Comparison of ENCODE assay signal across 36 cellular contexts in genomic region chr2:71512386-71512785, GRCh38. TPM values are rescaled to one million over a fixed set of nuclear protein-coding genes. Genes with fewer than 3 reads are reported as not detected.
"Had no signal": no experiment of that assay in that cellular context is flagged by ENCODE, and none has a peak within 500 bp of the region (broad histone marks: within the 10 kb centered on the region; RNA-seq: fewer than 3 reads in every experiment).

No MANE protein-coding gene starts in this region.

- H3K9me3 ChIP-seq: ascending aorta, breast epithelium, esophagus muscularis mucosa, gastrocnemius medialis, heart left ventricle had no signal

- H3K27ac ChIP-seq: ascending aorta, breast epithelium, cardiac muscle cell, coronary artery, dorsolateral prefrontal cortex, esophagus muscularis mucosa, foreskin keratinocyte, heart left ventricle, WERI-Rb-1 had no signal

- H3K36me3 Mint-ChIP-seq: activated naive CD4-positive, alpha-beta T cell treated with anti-CD3 and anti-CD28 coated beads, Interleukin-2, amount 10 ng/mL, durations not matched to agents 7 days and 5 days; activated naive CD4-positive, alpha-beta T cell treated with anti-CD3 and anti-CD28 coated beads, Interleukin-2, amount 50 U/mL, for 72 hours; activated naive CD8-positive, alpha-beta T cell treated with anti-CD3 and anti-CD28 coated beads, Interleukin-2, amount 10 ng/mL, durations not matched to agents 7 days and 5 days; brain had no signal

- H3K27ac Mint-ChIP-seq: activated B cell treated with CpG ODN at 0.5 μM for 24 hours; activated CD4-positive, alpha-beta memory T cell treated with anti-CD3 and anti-CD28 coated beads, Interleukin-2, amount 10 ng/mL, durations not matched to agents 7 days and 5 days; activated CD4-positive, alpha-beta T cell treated with anti-CD3 and anti-CD28 coated beads, Interleukin-2, amount 10 ng/mL, durations not matched to agents 7 days and 5 days; activated naive CD4-positive, alpha-beta T cell treated with anti-CD3 and anti-CD28 coated beads, Interleukin-2, amount 10 ng/mL, durations not matched to agents 7 days and 5 days; activated naive CD8-positive, alpha-beta T cell treated with anti-CD3 and anti-CD28 coated beads, Interleukin-2, amount 10 ng/mL, durations not matched to agents 7 days and 5 days; activated T-cell treated with anti-CD3 and anti-CD28 coated beads, Interleukin-2, amount 50 U/mL, for 24 hours; activated T-cell treated with anti-CD3 and anti-CD28 coated beads, Interleukin-2, amount 50 U/mL, for 72 hours; dendritic cell treated with granulocyte-macrophage colony-stimulating factor and Interleukin-4, amounts not matched to agents 40 ng/mL and 50 ng/mL, for 4 days; endodermal cell; T-helper 17 cell; T-helper 2 cell treated with Interferon-gamma antibody and Interleukin-4, amounts not matched to agents 5 μg/mL and 100 μg/mL, for 36 hours had no signal

- H3K4me3 ChIP-seq: ascending aorta, breast epithelium, cardiac muscle cell, coronary artery, dorsolateral prefrontal cortex, esophagus muscularis mucosa, gastrocnemius medialis, heart left ventricle had no signal

- H3K36me3 ChIP-seq: ascending aorta, breast epithelium, WERI-Rb-1 had no signal

- DNase-seq: activated B cell treated with CpG ODN at 0.5 μM for 24 hours; activated CD4-positive, alpha-beta memory T cell treated with anti-CD3 and anti-CD28 coated beads, Interleukin-2, amount 10 ng/mL, durations not matched to agents 7 days and 5 days; activated CD4-positive, alpha-beta T cell treated with anti-CD3 and anti-CD28 coated beads for 1 hour; activated CD4-positive, alpha-beta T cell treated with anti-CD3 and anti-CD28 coated beads for 4 hours; activated CD4-positive, alpha-beta T cell treated with anti-CD3 and anti-CD28 coated beads, Interleukin-2, amount 10 ng/mL, durations not matched to agents 7 days and 5 days; activated CD4-positive, alpha-beta T cell treated with anti-CD3 and anti-CD28 coated beads, Interleukin-2, amount 50 U/mL, for 4 hours; activated CD8-positive, alpha-beta memory T cell treated with anti-CD3 and anti-CD28 coated beads, Interleukin-2, amount 50 U/mL, for 48 hours; activated gamma-delta T cell; activated naive CD4-positive, alpha-beta T cell; activated naive CD4-positive, alpha-beta T cell treated with anti-CD3 and anti-CD28 coated beads, Interleukin-2, amount 10 ng/mL, durations not matched to agents 7 days and 5 days; activated naive CD8-positive, alpha-beta T cell treated with anti-CD3 and anti-CD28 coated beads, Interleukin-2, amount 10 ng/mL, durations not matched to agents 7 days and 5 days; activated T-cell treated with anti-CD3 and anti-CD28 coated beads for 4 hours; activated T-cell treated with anti-CD3 and anti-CD28 coated beads, Interleukin-2, amount 50 U/mL, for 24 hours; activated T-cell treated with anti-CD3 and anti-CD28 coated beads, Interleukin-2, amount 50 U/mL, for 72 hours; central memory CD4-positive, alpha-beta T cell; cerebellar nuclear complex; dorsolateral prefrontal cortex; effector memory CD4-positive, alpha-beta T cell; endodermal cell; foreskin keratinocyte; gastrocnemius medialis; glutamatergic neuron; heart left ventricle; T-helper 1 cell; T-helper 17 cell; T1000 had no signal

- ATAC-seq: activated naive CD4-positive, alpha-beta T cell treated with anti-CD3 and anti-CD28 coated beads, Interleukin-2, amount 50 U/mL, for 72 hours; activated T-cell treated with anti-CD3 and anti-CD28 coated beads, Interleukin-2, amount 50 U/mL, for 72 hours; foreskin keratinocyte; gastrocnemius medialis; T-helper 17 cell had no signal

- H3K4me1 Mint-ChIP-seq: activated CD4-positive, alpha-beta memory T cell treated with anti-CD3 and anti-CD28 coated beads, Interleukin-2, amount 10 ng/mL, durations not matched to agents 7 days and 5 days; activated CD4-positive, alpha-beta T cell treated with anti-CD3 and anti-CD28 coated beads, Interleukin-2, amount 10 ng/mL, durations not matched to agents 7 days and 5 days; activated naive CD4-positive, alpha-beta T cell treated with anti-CD3 and anti-CD28 coated beads, Interleukin-2, amount 10 ng/mL, durations not matched to agents 7 days and 5 days; brain; endodermal cell had no signal

- H3K4me1 ChIP-seq: ascending aorta, breast epithelium, foreskin keratinocyte had no signal

- H3K4me3 Mint-ChIP-seq: activated B cell treated with CpG ODN at 0.5 μM for 24 hours; activated CD4-positive, alpha-beta memory T cell treated with anti-CD3 and anti-CD28 coated beads, Interleukin-2, amount 10 ng/mL, durations not matched to agents 7 days and 5 days; activated CD4-positive, alpha-beta T cell treated with anti-CD3 and anti-CD28 coated beads, Interleukin-2, amount 10 ng/mL, durations not matched to agents 7 days and 5 days; activated naive CD4-positive, alpha-beta T cell treated with anti-CD3 and anti-CD28 coated beads, Interleukin-2, amount 10 ng/mL, durations not matched to agents 7 days and 5 days; activated naive CD8-positive, alpha-beta T cell treated with anti-CD3 and anti-CD28 coated beads, Interleukin-2, amount 10 ng/mL, durations not matched to agents 7 days and 5 days; activated T-cell treated with anti-CD3 and anti-CD28 coated beads, Interleukin-2, amount 50 U/mL, for 24 hours; activated T-cell treated with anti-CD3 and anti-CD28 coated beads, Interleukin-2, amount 50 U/mL, for 72 hours; brain; dendritic cell treated with granulocyte-macrophage colony-stimulating factor and Interleukin-4, amounts not matched to agents 40 ng/mL and 50 ng/mL, for 4 days; endodermal cell; T-helper 17 cell; T-helper 2 cell treated with Interferon-gamma antibody and Interleukin-4, amounts not matched to agents 5 μg/mL and 100 μg/mL, for 36 hours had no signal

- H3K27me3 ChIP-seq: ascending aorta, breast epithelium, cardiac muscle cell, dorsolateral prefrontal cortex, esophagus muscularis mucosa, gastrocnemius medialis, heart left ventricle had no signal

- H3K27me3 Mint-ChIP-seq: activated T-cell treated with anti-CD3 and anti-CD28 coated beads, Interleukin-2, amount 50 U/mL, for 24 hours; dendritic cell treated with granulocyte-macrophage colony-stimulating factor and Interleukin-4, amounts not matched to agents 40 ng/mL and 50 ng/mL, for 4 days had no signal

- H3K9me3 Mint-ChIP-seq: activated B cell treated with CpG ODN at 0.5 μM for 24 hours; activated CD4-positive, alpha-beta memory T cell treated with anti-CD3 and anti-CD28 coated beads, Interleukin-2, amount 10 ng/mL, durations not matched to agents 7 days and 5 days; activated CD4-positive, alpha-beta T cell treated with anti-CD3 and anti-CD28 coated beads, Interleukin-2, amount 10 ng/mL, durations not matched to agents 7 days and 5 days; activated naive CD4-positive, alpha-beta T cell treated with anti-CD3 and anti-CD28 coated beads, Interleukin-2, amount 10 ng/mL, durations not matched to agents 7 days and 5 days; activated naive CD4-positive, alpha-beta T cell treated with anti-CD3 and anti-CD28 coated beads, Interleukin-2, amount 50 U/mL, for 72 hours; activated naive CD8-positive, alpha-beta T cell treated with anti-CD3 and anti-CD28 coated beads, Interleukin-2, amount 10 ng/mL, durations not matched to agents 7 days and 5 days; activated T-cell treated with anti-CD3 and anti-CD28 coated beads, Interleukin-2, amount 50 U/mL, for 24 hours; activated T-cell treated with anti-CD3 and anti-CD28 coated beads, Interleukin-2, amount 50 U/mL, for 72 hours; brain; dendritic cell treated with granulocyte-macrophage colony-stimulating factor and Interleukin-4, amounts not matched to agents 40 ng/mL and 50 ng/mL, for 4 days; endodermal cell; T-helper 2 cell treated with Interferon-gamma antibody and Interleukin-4, amounts not matched to agents 5 μg/mL and 100 μg/mL, for 36 hours had no signal

RNA-seq across cellular contexts. Expression of gene DYSF, which starts 59.0 kb away (rescaled TPM):
- total RNA-seq: activated CD4-positive, alpha-beta memory T cell treated with anti-CD3 and anti-CD28 coated beads, Interleukin-2, amount 10 ng/mL, durations not matched to agents 7 days and 5 days had no signal
